Comparison of ENCODE assay signal across 1 cellular context in the genomic region with DNA sequence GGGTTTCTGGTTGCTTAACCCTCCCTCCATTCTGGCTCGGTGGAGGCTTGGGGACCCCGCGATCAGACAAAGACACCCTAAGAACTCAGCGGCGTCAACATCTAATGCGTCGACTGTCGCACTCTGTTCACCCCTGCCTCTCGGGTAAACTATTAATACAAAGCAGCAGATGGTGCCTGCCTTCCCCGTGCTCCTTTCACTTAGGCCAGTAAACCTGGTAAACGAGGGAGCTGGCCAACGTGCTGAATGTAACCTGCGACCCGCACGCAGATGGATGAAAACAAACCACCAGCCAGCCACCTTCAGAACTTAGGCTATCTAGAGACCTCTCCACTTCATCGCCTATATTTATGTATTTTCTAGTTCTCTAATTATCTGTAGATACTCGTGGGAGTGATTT.
TF ChIP-seq lines count a peak whose summit lies in the region.

No MANE protein-coding gene starts in this region.

TF ChIP-seq in K562, 482 proteins besides CTCF, POLR2A, EP300 and RAD21 (continued from another document):
- TF ChIP-seq MNT (conservative IDR thresholded peaks at IDR 0.05) (no peak), TEAD2 (tag; IDR thresholded peaks at IDR 0.05) (no peak), ZNF41 (CRISPR knock-in tag; conservative IDR thresholded peaks at IDR 0.05) (peak; percentile 94), ZC3H8 (IDR thresholded peaks at IDR 0.05) (no peak), ZBTB11 (CRISPR knock-in tag; IDR thresholded peaks at IDR 0.05) (peak in 1 of 3 experiments; percentile 37; a peak in 1 of 6 replicates), ZNF695 (CRISPR knock-in tag; IDR thresholded peaks at IDR 0.05) (no peak), ILF3 (IDR thresholded peaks at IDR 0.05; ENCODE audit: borderline replicate concordance) (no peak), FOXP1 (CRISPR knock-in tag; IDR thresholded peaks at IDR 0.05) (no peak), MIER1 (IDR thresholded peaks at IDR 0.05; ENCODE audit: low read depth) (no peak), ZNF766 (CRISPR knock-in tag; conservative IDR thresholded peaks at IDR 0.05) (no peak), TBP (optimal IDR thresholded peaks at IDR 0.05; ENCODE audit: low read depth, low read length) (no peak), KDM1A (IDR thresholded peaks at IDR 0.05) (no peak), ETV5 (CRISPR knock-in tag; IDR thresholded peaks at IDR 0.05; ENCODE audit: low read depth) (no peak), TAF15 (IDR thresholded peaks at IDR 0.05; ENCODE audit: low read depth, low read length) (no peak), ZKSCAN8 (CRISPR knock-in tag; IDR thresholded peaks at IDR 0.05) (no peak), HIVEP1 (CRISPR knock-in tag; IDR thresholded peaks at IDR 0.05) (no peak), REST (CRISPR knock-in tag; IDR thresholded peaks at IDR 0.05; ENCODE audit: low read depth) (peak; percentile 79; the same call in 1 of the 2 replicates), ZNF717 (CRISPR knock-in tag; IDR thresholded peaks at IDR 0.05) (no peak), FOXM1 (IDR thresholded peaks at IDR 0.05; ENCODE audit: low read depth) (no peak), FOXM1 (CRISPR knock-in tag; IDR thresholded peaks at IDR 0.05; ENCODE audit: low read depth) (no peak), RBM17 (IDR thresholded peaks at IDR 0.05; ENCODE audit: borderline replicate concordance, low read depth, low read length) (no peak), EHMT2 (IDR thresholded peaks at IDR 0.05) (peak; percentile 69), SMARCE1 (IDR thresholded peaks at IDR 0.05) (no peak), NR2F6 (CRISPR knock-in tag; IDR thresholded peaks at IDR 0.05) (no peak), TARDBP (IDR thresholded peaks at IDR 0.05) (no peak), ZNF707 (CRISPR knock-in tag; conservative IDR thresholded peaks at IDR 0.05) (no peak), ZBTB9 (CRISPR knock-in tag; IDR thresholded peaks at IDR 0.05) (no peak), ZNF253 (CRISPR knock-in tag; conservative IDR thresholded peaks at IDR 0.05) (no peak), TFAP4 (CRISPR knock-in tag; IDR thresholded peaks at IDR 0.05; ENCODE audit: borderline replicate concordance) (no peak), ILK (tag; IDR thresholded peaks at IDR 0.05; ENCODE audit: borderline replicate concordance, low read depth) (no peak), ZBTB2 (IDR thresholded peaks at IDR 0.05) (no peak), POLR2AphosphoS2 (IDR thresholded peaks at IDR 0.05; ENCODE audit: low read length) (no peak), ZNF408 (CRISPR knock-in tag; IDR thresholded peaks at IDR 0.05; ENCODE audit: low read depth) (no peak)
- TF ChIP-seq, protein P1, sequence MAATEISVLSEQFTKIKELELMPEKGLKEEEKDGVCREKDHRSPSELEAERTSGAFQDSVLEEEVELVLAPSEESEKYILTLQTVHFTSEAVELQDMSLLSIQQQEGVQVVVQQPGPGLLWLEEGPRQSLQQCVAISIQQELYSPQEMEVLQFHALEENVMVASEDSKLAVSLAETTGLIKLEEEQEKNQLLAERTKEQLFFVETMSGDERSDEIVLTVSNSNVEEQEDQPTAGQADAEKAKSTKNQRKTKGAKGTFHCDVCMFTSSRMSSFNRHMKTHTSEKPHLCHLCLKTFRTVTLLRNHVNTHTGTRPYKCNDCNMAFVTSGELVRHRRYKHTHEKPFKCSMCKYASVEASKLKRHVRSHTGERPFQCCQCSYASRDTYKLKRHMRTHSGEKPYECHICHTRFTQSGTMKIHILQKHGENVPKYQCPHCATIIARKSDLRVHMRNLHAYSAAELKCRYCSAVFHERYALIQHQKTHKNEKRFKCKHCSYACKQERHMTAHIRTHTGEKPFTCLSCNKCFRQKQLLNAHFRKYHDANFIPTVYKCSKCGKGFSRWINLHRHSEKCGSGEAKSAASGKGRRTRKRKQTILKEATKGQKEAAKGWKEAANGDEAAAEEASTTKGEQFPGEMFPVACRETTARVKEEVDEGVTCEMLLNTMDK (IDR thresholded peaks at IDR 0.05; ENCODE audit: borderline replicate concordance, insufficient read depth, low read depth, low read length, poor library complexity, severe bottlenecking) = no peak
- TF ChIP-seq, protein P2, sequence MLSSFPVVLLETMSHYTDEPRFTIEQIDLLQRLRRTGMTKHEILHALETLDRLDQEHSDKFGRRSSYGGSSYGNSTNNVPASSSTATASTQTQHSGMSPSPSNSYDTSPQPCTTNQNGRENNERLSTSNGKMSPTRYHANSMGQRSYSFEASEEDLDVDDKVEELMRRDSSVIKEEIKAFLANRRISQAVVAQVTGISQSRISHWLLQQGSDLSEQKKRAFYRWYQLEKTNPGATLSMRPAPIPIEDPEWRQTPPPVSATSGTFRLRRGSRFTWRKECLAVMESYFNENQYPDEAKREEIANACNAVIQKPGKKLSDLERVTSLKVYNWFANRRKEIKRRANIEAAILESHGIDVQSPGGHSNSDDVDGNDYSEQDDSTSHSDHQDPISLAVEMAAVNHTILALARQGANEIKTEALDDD (IDR thresholded peaks at IDR 0.05) = 0 out of 2 replicates have a peak, but pooled peaks have one; percentile 19
TF ChIP-seq in K562: peak in this region for 5.
